Comparison of ENCODE assay signal across 1 cellular context in genomic region chr10:53314856-53315255, GRCh38.
TF ChIP-seq lines count a peak whose summit lies in the region.

No MANE protein-coding gene starts in this region.

TF ChIP-seq in HepG2, 621 proteins besides CTCF, POLR2A, EP300 and RAD21 (continued from another document):
- TF ChIP-seq, protein P1, sequence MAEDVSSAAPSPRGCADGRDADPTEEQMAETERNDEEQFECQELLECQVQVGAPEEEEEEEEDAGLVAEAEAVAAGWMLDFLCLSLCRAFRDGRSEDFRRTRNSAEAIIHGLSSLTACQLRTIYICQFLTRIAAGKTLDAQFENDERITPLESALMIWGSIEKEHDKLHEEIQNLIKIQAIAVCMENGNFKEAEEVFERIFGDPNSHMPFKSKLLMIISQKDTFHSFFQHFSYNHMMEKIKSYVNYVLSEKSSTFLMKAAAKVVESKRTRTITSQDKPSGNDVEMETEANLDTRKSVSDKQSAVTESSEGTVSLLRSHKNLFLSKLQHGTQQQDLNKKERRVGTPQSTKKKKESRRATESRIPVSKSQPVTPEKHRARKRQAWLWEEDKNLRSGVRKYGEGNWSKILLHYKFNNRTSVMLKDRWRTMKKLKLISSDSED (CRISPR knock-in tag; IDR thresholded peaks at IDR 0.05): no peak
- TF ChIP-seq MBD4 (IDR thresholded peaks at IDR 0.05; ENCODE audit: borderline replicate concordance, low read length): no peak
- no peak for TF ChIP-seq GTF2F1 (IDR thresholded peaks at IDR 0.05; ENCODE audit: low read length)
- no peak for TF ChIP-seq ZNF660 (CRISPR knock-in tag; IDR thresholded peaks at IDR 0.05; ENCODE audit: borderline replicate concordance, low read depth)
- TF ChIP-seq, protein P2, sequence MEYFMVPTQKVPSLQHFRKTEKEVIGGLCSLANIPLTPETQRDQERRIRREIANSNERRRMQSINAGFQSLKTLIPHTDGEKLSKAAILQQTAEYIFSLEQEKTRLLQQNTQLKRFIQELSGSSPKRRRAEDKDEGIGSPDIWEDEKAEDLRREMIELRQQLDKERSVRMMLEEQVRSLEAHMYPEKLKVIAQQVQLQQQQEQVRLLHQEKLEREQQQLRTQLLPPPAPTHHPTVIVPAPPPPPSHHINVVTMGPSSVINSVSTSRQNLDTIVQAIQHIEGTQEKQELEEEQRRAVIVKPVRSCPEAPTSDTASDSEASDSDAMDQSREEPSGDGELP (IDR thresholded peaks at IDR 0.05; ENCODE audit: borderline replicate concordance, low read depth): no peak
- no peak for TF ChIP-seq ZMYM4 (CRISPR knock-in tag; IDR thresholded peaks at IDR 0.05)
- TF ChIP-seq NFIB (CRISPR knock-in tag; IDR thresholded peaks at IDR 0.05; ENCODE audit: borderline replicate concordance): no peak
- TF ChIP-seq ATF7 (IDR thresholded peaks at IDR 0.05): no peak
- no peak for TF ChIP-seq ATF7 (CRISPR knock-in tag; IDR thresholded peaks at IDR 0.05)
- no peak for TF ChIP-seq BRF2 (CRISPR knock-in tag; IDR thresholded peaks at IDR 0.05)
- TF ChIP-seq ZNF598 (CRISPR knock-in tag; IDR thresholded peaks at IDR 0.05; ENCODE audit: borderline replicate concordance): no peak
